In genomic region chr20:47857142-47857993, GRCh38 we compare ENCODE assay signal across 11 cellular contexts.
A peak's percentile ranks its signal among the peaks of the same experiment; 100 is the strongest.
DNase-seq lines count a peak whose midpoint lies in the region; ATAC-seq and TF ChIP-seq lines count a peak whose summit lies in the region.
"Had no signal": no experiment of that assay in that cellular context is flagged by ENCODE, and none has a peak within 500 bp of the region (broad histone marks: within the 10 kb centered on the region; RNA-seq: fewer than 3 reads in every experiment).

No MANE protein-coding gene starts in this region.

- H3K4me3 ChIP-seq in left ventricle myocardium inferior (peak overlapping the region; percentile 19), sigmoid colon (peak overlapping the region in 1 of 4 donors; percentile 6)

- no peak for TF ChIP-seq EP300 in sigmoid colon (IDR thresholded peaks at IDR 0.05)

- TF ChIP-seq POLR2A in sigmoid colon (IDR thresholded peaks at IDR 0.05) = no peak

- WGBS in sigmoid colon, 2 donors = 48 to 63% methylated on average over 18 of the region's 18 CpGs

- peak overlapping the region; percentile 71 for H3K27ac ChIP-seq in left ventricle myocardium inferior (replicated peaks)
- peak overlapping the region; percentile 57 to 79 (median 69) for H3K27ac ChIP-seq in sigmoid colon

- in situ Hi-C loops in GM13976 (cut with MboI; ENCODE audit: low sequenced_read_pairs, unreplicated experiment) = no loop called here

- H3K4me1 ChIP-seq in left ventricle myocardium inferior = peaks cover 19% of the 10 kb centered on the region
- peaks cover 0 to 18% (median 16%) of the 10 kb centered on the region in 4 donors for H3K4me1 ChIP-seq in sigmoid colon

- TF ChIP-seq CTCF in GM13976 (IDR thresholded peaks at IDR 0.05; ENCODE audit: borderline replicate concordance, control extremely low read depth, extremely low read depth, insufficient read depth, missing control alignments) (no peak), left ventricle myocardium inferior (IDR thresholded peaks at IDR 0.05; ENCODE audit: borderline replicate concordance) (no peak), sigmoid colon (IDR thresholded peaks at IDR 0.05) (no peak)

- peak; percentile 80 for DNase-seq in GM13976 (ENCODE audit: low spot score)
- peak; percentile 58 for DNase-seq in RPMI7951 (ENCODE audit: low read depth)
- DNase-seq in left ventricle myocardium inferior = peak; percentile 46
- DNase-seq in sigmoid colon = peak; percentile 81
- no peak for DNase-seq in DMS53 (lab: John Stamatoyannopoulos, UW)
- DNase-seq in DMS153 (lab: John Stamatoyannopoulos, UW) = no peak
- DNase-seq: activated T-cell treated with anti-CD3 and anti-CD28 coated beads, Interleukin-2, amount 50 U/mL, for 72 hours; DND-41; T1000 had no signal

- H3K9me3 ChIP-seq in left ventricle myocardium inferior (replicated peaks) (peaks cover 5% of the 10 kb centered on the region), sigmoid colon (no peaks in the 10 kb centered on the region)

- H3K27me3 ChIP-seq in left ventricle myocardium inferior (ENCODE audit: low read depth) = peaks cover 11% of the 10 kb centered on the region
- H3K27me3 ChIP-seq in sigmoid colon = no peaks in the 10 kb centered on the region

- intact Hi-C loops in left ventricle myocardium inferior (cut with micrococcal nuclease) (no loop called here), sigmoid colon (cut with DNase I) (loop anchor here (5.0 kb wide), 1 partner anchor 70 kb away; the partner anchor contains the start of gene SULF2)

- ATAC-seq in HG02885 (IDR thresholded peaks at IDR 0.05; ENCODE audit: poor library complexity, unreplicated experiment) (no peak), HG03039 (IDR thresholded peaks at IDR 0.05; ENCODE audit: unreplicated experiment) (no peak)
- ATAC-seq: activated T-cell treated with anti-CD3 and anti-CD28 coated beads, Interleukin-2, amount 50 U/mL, for 72 hours had no signal

- H3K36me3 ChIP-seq in left ventricle myocardium inferior (no peaks in the 10 kb centered on the region), sigmoid colon (no peaks in the 10 kb centered on the region)

Comparison
In these comparisons a context has a peak if more than half of its experiments do, and no peak if none do; other contexts are left out.
1. DNase-seq: peak in GM13976 (single experiment), RPMI7951 (single experiment), left ventricle myocardium inferior (single experiment) and sigmoid colon (single experiment); none in DMS53 (single experiment) and DMS153 (single experiment).